Comparison of ENCODE assay signal across 8 cellular contexts in genomic region chr21:44299085-44299457, GRCh38. TPM values are rescaled to one million over a fixed set of nuclear protein-coding genes. Genes with fewer than 3 reads are reported as not detected.
DNase-seq lines count a peak whose midpoint lies in the region; ATAC-seq and TF ChIP-seq lines count a peak whose summit lies in the region.

No MANE protein-coding gene starts in this region.

- TF ChIP-seq CTCF in AG10803 (conservative IDR thresholded peaks at IDR 0.05; ENCODE audit: low read length) (no peak), astrocyte of the spinal cord (IDR thresholded peaks at IDR 0.05; ENCODE audit: low read depth, low read length) (no peak), right lobe of liver (IDR thresholded peaks at IDR 0.05) (no peak)

- H3K27me3 ChIP-seq in right lobe of liver (no peaks in the 10 kb centered on the region), aorta (ENCODE audit: control insufficient read depth in 1 of 2, insufficient read depth in 2 of 2, low read length in 1 of 2) (no peaks in the 10 kb centered on the region)

- intact Hi-C loops in right lobe of liver (cut with DNase I) (no loop called here), aorta (cut with DNase I) (no loop called here)

- H3K4me1 ChIP-seq in right lobe of liver = peaks cover 0 to 41% (median 14%) of the 10 kb centered on the region in 4 donors
- no peaks in the 10 kb centered on the region for H3K4me1 ChIP-seq in aorta (ENCODE audit: control insufficient read depth in 1 of 2, insufficient read depth in 2 of 2, low read length in 2 of 2)

- in situ Hi-C loops in astrocyte of the spinal cord (cut with HindIII; ENCODE audit: low sequenced_read_pairs) = no loop called here

- no peak for TF ChIP-seq POLR2A in right lobe of liver (IDR thresholded peaks at IDR 0.05)

- ATAC-seq in right lobe of liver = no peak
- ATAC-seq in aorta (ENCODE audit: low FRiP score) = no peak
- no peak for ATAC-seq in HG02763 (IDR thresholded peaks at IDR 0.05; ENCODE audit: unreplicated experiment)

- H3K4me3 ChIP-seq in AG10803 (ENCODE audit: low read length) (peak overlapping the region; percentile 64), astrocyte of the spinal cord (ENCODE audit: low read depth, low read length) (peak overlapping the region; percentile 60), right lobe of liver (peak overlapping the region; percentile 66 to 88 (median 71)), aorta (ENCODE audit: low read length in 2 of 2) (peak overlapping the region; percentile 49 to 91)

- DNase-seq in AG10803 (ENCODE audit: low read depth) = peak; percentile 14
- peak; percentile 5 for DNase-seq in HS-27A (ENCODE audit: low read depth)
- DNase-seq in astrocyte of the spinal cord (ENCODE audit: low read depth, low spot score) = peak; percentile 34
- DNase-seq in right lobe of liver = no peak
- DNase-seq in aorta = no peak
- DNase-seq in anterior cingulate cortex (lab: John Stamatoyannopoulos, UW) = no peak
- no peak for DNase-seq in activated gamma-delta T cell treated with Interleukin-2 at 50 U/mL for 16 hours

- no peaks in the 10 kb centered on the region for H3K36me3 ChIP-seq in right lobe of liver
- no peaks in the 10 kb centered on the region for H3K36me3 ChIP-seq in aorta (ENCODE audit: control insufficient read depth in 1 of 2, insufficient read depth in 2 of 2, low read length in 1 of 2)

- peak overlapping the region; percentile 84 to 88 (median 86) for H3K27ac ChIP-seq in right lobe of liver
- H3K27ac ChIP-seq in aorta (ENCODE audit: low read depth in 1 of 2, low read length in 2 of 2) = peak overlapping the region in 1 of 2 donors; percentile 4

- WGBS in right lobe of liver (ENCODE audit: insufficient coverage, low coverage, low lambda C conversion rate, missing lambda C conversion rate) = 22% methylated on average over 10 of the region's 10 CpGs
- 23 to 26% methylated on average over 10 of the region's 10 CpGs for WGBS in aorta, 2 donors

- H3K9me3 ChIP-seq in right lobe of liver (no peaks in the 10 kb centered on the region), aorta (ENCODE audit: control insufficient read depth, low read length) (no peaks in the 10 kb centered on the region)

RNA-seq across cellular contexts. Expression of gene PFKL, which starts 0.8 kb away (rescaled TPM):
- total RNA-seq in right lobe of liver = 10 to 100 TPM; 68.3 to 97.6 (median 73.7) TPM
- 100 to 1,000 TPM in 1 of 2 donors, 10 to 100 TPM in 1; 95.1 to 115 TPM for total RNA-seq in aorta
- polyA plus RNA-seq in aorta = 100 to 1,000 TPM in 1 of 2 donors, 10 to 100 TPM in 1; 48.0 to 110 TPM

RNA-seq across cellular contexts. Expression of gene AIRE, which starts 13.4 kb away (rescaled TPM):
- total RNA-seq in right lobe of liver = not detected
- total RNA-seq in aorta = under 1 TPM in 1 of 2 donors, not detected in 1; 0.19 TPM
- polyA plus RNA-seq in aorta = not detected

RNA-seq across cellular contexts. Expression of gene DNMT3L, which starts 37.4 kb away (rescaled TPM):
- 1 to 10 TPM in 2 of 6 experiments, under 1 TPM in 1, not detected in 3; 0.29 to 2.3 (median 1.4) TPM for total RNA-seq in right lobe of liver
- total RNA-seq in aorta = not detected
- polyA plus RNA-seq in aorta = not detected

RNA-seq across cellular contexts. Expression of gene CFAP410, which starts 40.1 kb away (rescaled TPM):
- total RNA-seq in right lobe of liver (10 to 100 TPM in 4 of 6 experiments, 1 to 10 TPM in 2; 6.9 to 15.4 (median 13.1) TPM), aorta (10 to 100 TPM; 19.4 to 20.9 TPM)
- 100 to 1,000 TPM in 1 of 2 donors, 10 to 100 TPM in 1; 26.2 to 121 TPM for polyA plus RNA-seq in aorta

RNA-seq across cellular contexts. Expression of gene TRPM2, which starts 54.4 kb away (rescaled TPM):
- 1 to 10 TPM in 4 of 6 experiments, under 1 TPM in 2; 0.92 to 2.0 (median 1.2) TPM for total RNA-seq in right lobe of liver
- total RNA-seq in aorta = 10 to 100 TPM in 1 of 2 donors, 1 to 10 TPM in 1; 7.0 to 15.8 TPM
- 1 to 10 TPM; 2.2 to 4.9 TPM for polyA plus RNA-seq in aorta

Comparison
In these comparisons a context has a peak if more than half of its experiments do, and no peak if none do; other contexts are left out.
1. DNase-seq: peak in AG10803 (single experiment), HS-27A (single experiment) and astrocyte of the spinal cord (single experiment); none in right lobe of liver (0 of 3), aorta (0 of 2), anterior cingulate cortex (0 of 58) and activated gamma-delta T cell treated with Interleukin-2 at 50 U/mL for 16 hours (single experiment).
2. Peak in every context shown above with its lines, with median percentiles within 50 percentile points of each other: H3K4me3 ChIP-seq.